Comparison of ENCODE assay signal across 8 cellular contexts in the genomic region with DNA sequence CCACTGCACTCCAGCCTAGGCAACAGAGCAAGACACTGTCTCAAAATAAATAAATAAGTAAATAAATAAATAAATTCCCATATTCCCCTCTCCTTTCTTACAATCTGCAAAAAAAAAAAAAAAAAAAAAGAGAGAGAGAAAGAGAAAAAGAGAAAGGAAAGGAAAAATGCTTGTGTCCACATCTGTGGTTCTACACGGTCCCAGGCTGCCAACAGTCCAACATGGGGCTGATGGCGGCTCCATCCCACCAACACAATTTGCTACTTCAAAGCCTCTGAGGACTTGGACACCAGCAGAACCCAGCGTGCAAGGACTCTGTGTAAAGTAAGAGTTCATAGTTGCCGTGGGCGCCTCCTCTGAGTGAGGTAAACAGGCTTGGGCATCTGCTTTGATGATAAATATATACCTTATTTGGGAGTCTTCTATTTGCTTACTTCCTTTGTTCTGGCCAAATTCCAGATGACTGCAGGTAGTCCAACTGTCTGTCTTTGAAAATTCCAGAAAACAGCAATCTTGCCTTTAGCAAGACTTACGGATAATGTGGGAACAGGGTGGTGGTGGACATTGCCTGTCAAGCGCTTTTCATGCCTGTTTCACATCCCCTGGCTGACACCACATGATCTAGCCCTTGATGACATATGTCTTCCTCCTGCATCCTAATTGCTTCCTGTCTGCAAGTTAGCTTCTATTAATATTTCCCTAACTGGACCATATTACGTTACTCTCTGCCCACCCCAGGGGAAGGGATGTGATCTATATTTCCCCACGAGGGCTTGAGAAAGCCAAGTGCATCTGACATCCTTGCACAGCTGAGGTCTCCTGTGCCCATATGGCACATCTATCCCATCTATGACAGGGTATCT. TPM values are rescaled to one million over a fixed set of nuclear protein-coding genes. Genes with fewer than 3 reads are reported as not detected.
A peak's percentile ranks its signal among the peaks of the same experiment; 100 is the strongest.
DNase-seq lines count a peak whose midpoint lies in the region; ATAC-seq and TF ChIP-seq lines count a peak whose summit lies in the region.

No MANE protein-coding gene starts in this region.

- H3K4me1 ChIP-seq in Panc1 (ENCODE audit: control insufficient read depth, insufficient read depth, low read length), result peaks cover 5% of the 10 kb centered on the region; the same call in 1 of the 2 replicates

- H3K4me3 Mint-ChIP-seq in activated CD8-positive, alpha-beta memory T cell treated with anti-CD3 and anti-CD28 coated beads, Interleukin-2, amount 10 ng/mL, durations not matched to agents 7 days and 5 days, result no peak overlapping the region

- POLR2A ChIA-PET in Panc1 (lab: Charles Lee), result no interaction called here

- no peaks in the 10 kb centered on the region for H3K27me3 ChIP-seq in Panc1 (ENCODE audit: control insufficient read depth, insufficient read depth, low read length)

- H3K27ac Mint-ChIP-seq in activated CD8-positive, alpha-beta memory T cell treated with anti-CD3 and anti-CD28 coated beads, Interleukin-2, amount 10 ng/mL, durations not matched to agents 7 days and 5 days, result no peak overlapping the region

- H3K27me3 Mint-ChIP-seq in activated CD8-positive, alpha-beta memory T cell treated with anti-CD3 and anti-CD28 coated beads, Interleukin-2, amount 10 ng/mL, durations not matched to agents 7 days and 5 days, result no peaks in the 10 kb centered on the region

- H3K4me3 ChIP-seq in Panc1 (ENCODE audit: low read depth in 2 of 2, low read length in 2 of 2), result no peak overlapping the region

- intact Hi-C loops in Panc1 (cut with micrococcal nuclease; ENCODE audit: unreplicated experiment), result no loop called here

- no peak for TF ChIP-seq CTCF in Panc1 (IDR thresholded peaks at IDR 0.05)

- no peaks in the 10 kb centered on the region for H3K36me3 ChIP-seq in Panc1 (ENCODE audit: control insufficient read depth, insufficient read depth, low read length)

- DNase-seq in NCI-H510A treated with DMSO at 0.1 percent for 48 hours (lab: John Stamatoyannopoulos, UW) (peak; percentile 33), NCI-H510A (lab: John Stamatoyannopoulos, UW) (no peak), Panc1 (ENCODE audit: low read depth, low spot score) (no peak), pons (ENCODE audit: low spot score) (peak; percentile 78), H4 (ENCODE audit: low spot score) (no peak)
- DNase-seq in activated CD8-positive, alpha-beta memory T cell treated with anti-CD3 and anti-CD28 coated beads, Interleukin-2, amount 10 ng/mL, durations not matched to agents 7 days and 5 days, result no peak
- DNase-seq in activated CD4-positive, alpha-beta T cell treated with anti-CD3 and anti-CD28 coated beads, Interleukin-2, amount 50 U/mL, for 1 hour, result no peak

- in situ Hi-C loops in Panc1 (cut with HindIII; ENCODE audit: low pct_unique_long_range_greater_than_20kb, low sequenced_read_pairs), result no loop called here

- CTCF ChIA-PET in Panc1 (lab: Charles Lee), result no interaction called here
- CTCF ChIA-PET in activated CD8-positive, alpha-beta memory T cell treated with anti-CD3 and anti-CD28 coated beads, Interleukin-2, amount 10 ng/mL, durations not matched to agents 7 days and 5 days (lab: Charles Lee), result interaction anchor here (0.9 to 1.2 kb wide), 4 partner anchors 16 to 46 kb away, joined by 3 to 5 read pairs (median 4); no protein-coding TSS in a partner anchor

- no TSS peak for BruUV-seq in Panc1 (replicated peaks; lab: Mats Ljungman, UMichigan)

- peaks cover 66% of the 10 kb centered on the region for H3K4me1 Mint-ChIP-seq in activated CD8-positive, alpha-beta memory T cell treated with anti-CD3 and anti-CD28 coated beads, Interleukin-2, amount 10 ng/mL, durations not matched to agents 7 days and 5 days

- peaks cover 45% of the 10 kb centered on the region for H3K36me3 Mint-ChIP-seq in activated CD8-positive, alpha-beta memory T cell treated with anti-CD3 and anti-CD28 coated beads, Interleukin-2, amount 10 ng/mL, durations not matched to agents 7 days and 5 days

- no peaks in the 10 kb centered on the region for H3K9me3 ChIP-seq in Panc1 (ENCODE audit: control insufficient read depth, insufficient read depth, low read depth, low read length)

- H3K9me3 Mint-ChIP-seq in activated CD8-positive, alpha-beta memory T cell treated with anti-CD3 and anti-CD28 coated beads, Interleukin-2, amount 10 ng/mL, durations not matched to agents 7 days and 5 days (ENCODE audit: low read depth), result no peaks in the 10 kb centered on the region

- peak; percentile 55 for ATAC-seq in HG02798 (IDR thresholded peaks at IDR 0.05; ENCODE audit: poor library complexity, unreplicated experiment)
- peak; percentile 38; the same call in 1 of the 2 replicates for ATAC-seq in Panc1
- no peak for ATAC-seq in activated CD8-positive, alpha-beta memory T cell treated with anti-CD3 and anti-CD28 coated beads, Interleukin-2, amount 10 ng/mL, durations not matched to agents 7 days and 5 days

- H3K27ac ChIP-seq in Panc1 (ENCODE audit: low read length), result no peak overlapping the region

RNA-seq across cellular contexts. Expression of a gene that starts 10.1 kb away (rescaled TPM):
- total RNA-seq in Panc1 (2021; ENCODE audit: unreplicated experiment), result 85.2 TPM
- polyA plus RNA-seq in Panc1 (2012; ENCODE audit: insufficient read length), result 77.9 TPM
- total RNA-seq in H4 (2014; rRNA removed; shearing (Covaris generic)), result 98.1 and 120 TPM in 2 replicates
- total RNA-seq in activated CD8-positive, alpha-beta memory T cell treated with anti-CD3 and anti-CD28 coated beads, Interleukin-2, amount 10 ng/mL, durations not matched to agents 7 days and 5 days, result 100 to 1,000 TPM in 1 of 2 experiments, 10 to 100 TPM in 1; 91.4 to 155 TPM

Comparison
In these comparisons a context has a peak if more than half of its experiments do, and no peak if none do; other contexts are left out.
1. DNase-seq: peak in NCI-H510A treated with DMSO at 0.1 percent for 48 hours (single experiment) and pons (single experiment); none in NCI-H510A (single experiment), Panc1 (single experiment), H4 (single experiment), activated CD8-positive, alpha-beta memory T cell treated with anti-CD3 and anti-CD28 coated beads, Interleukin-2, amount 10 ng/mL, durations not matched to agents 7 days and 5 days (single experiment) and activated CD4-positive, alpha-beta T cell treated with anti-CD3 and anti-CD28 coated beads, Interleukin-2, amount 50 U/mL, for 1 hour (single experiment).